8 cellular contexts compared by ENCODE assay signal in the genomic region with DNA sequence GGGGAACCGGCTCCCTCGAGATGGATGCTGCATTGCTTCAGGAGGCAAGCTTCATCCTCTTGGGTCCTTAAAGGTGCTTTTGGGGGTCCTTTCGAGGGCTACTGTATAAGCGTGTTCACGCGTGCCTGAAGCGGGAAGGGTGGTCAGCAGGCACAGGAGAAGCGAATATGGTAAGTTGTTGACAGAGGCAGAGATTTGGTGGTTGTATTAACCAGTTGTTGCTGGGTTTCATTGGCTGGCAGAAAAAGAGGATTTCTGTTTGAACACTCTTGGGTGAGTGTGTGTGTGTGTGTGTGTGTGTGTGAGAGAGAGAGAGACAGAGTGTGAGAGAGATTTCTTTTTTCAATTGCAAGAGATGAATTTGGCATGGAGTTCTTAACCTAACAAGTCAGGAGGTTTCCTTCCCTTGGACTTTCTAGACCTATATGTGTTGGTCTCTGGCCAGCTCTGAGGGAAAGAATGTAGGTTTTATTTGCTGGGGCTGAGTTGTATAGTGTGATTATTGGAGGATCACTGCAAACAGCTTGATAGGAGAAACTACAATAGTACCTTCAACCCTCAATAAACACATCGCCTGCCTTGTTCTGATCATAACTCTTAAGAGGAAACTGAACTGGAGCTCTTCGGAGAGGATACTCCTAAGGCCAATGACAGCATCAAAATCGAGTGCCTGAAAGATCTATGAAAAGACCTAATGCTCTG. TPM values are rescaled to one million over a fixed set of nuclear protein-coding genes. Genes with fewer than 3 reads are reported as not detected.
DNase-seq lines count a peak whose midpoint lies in the region; ATAC-seq, FAIRE-seq and TF ChIP-seq lines count a peak whose summit lies in the region.

No MANE protein-coding gene starts in this region.

- H4K8ac ChIP-seq in H1 (ENCODE audit: extremely low read depth, insufficient read depth, low read length): no peak overlapping the region

- H3K18ac ChIP-seq in H1 (ENCODE audit: extremely low read depth, low read length): 0 out of 2 replicates have a peak overlapping the region, but pooled peaks have one; percentile 64

- no peak overlapping the region for H4K5ac ChIP-seq in H1 (ENCODE audit: insufficient read length, low read depth, low read length)

- H3K9me2 ChIP-seq in neural cell (ENCODE audit: insufficient read depth, low read length): no peaks in the 10 kb centered on the region

- TF ChIP-seq CTCF in H1 (IDR thresholded peaks at IDR 0.05; ENCODE audit: control extremely low read depth in 1 of 3, insufficient read depth in 1 of 3, low read depth in 1 of 3, low read length in 3 of 3) (no peak), neural cell (IDR thresholded peaks at IDR 0.05; ENCODE audit: poor library complexity, severe bottlenecking) (no peak)

- H3K27me3 ChIP-seq in BLaER1: no peaks in the 10 kb centered on the region
- no peaks in the 10 kb centered on the region for H3K27me3 ChIP-seq in H1 (replicated peaks in 1 of 4; ENCODE audit: control insufficient read depth in 3 of 4, extremely low read depth in 1 of 4, insufficient read depth in 3 of 4, low read length in 3 of 4)
- H3K27me3 ChIP-seq in neural cell (ENCODE audit: insufficient read depth, low read depth, low read length): no peaks in the 10 kb centered on the region

- H3K36me3 ChIP-seq in BLaER1: no peaks in the 10 kb centered on the region
- no peaks in the 10 kb centered on the region for H3K36me3 ChIP-seq in H1 (ENCODE audit: control insufficient read depth in 2 of 4, insufficient read depth in 4 of 4, low read length in 3 of 4)
- H3K36me3 ChIP-seq in neural cell (ENCODE audit: insufficient read depth, low read length): no peaks in the 10 kb centered on the region

- H4K91ac ChIP-seq in H1 (replicated peaks; ENCODE audit: insufficient read length, low read length): no peak overlapping the region

- CTCF ChIA-PET in H1 (lab: Charles Lee; ENCODE audit: partially characterized antibody): interaction anchor here (1.5 to 2.1 kb wide), 2 partner anchors 141 to 143 kb away, joined by 3 to 6 read pairs; no protein-coding TSS in a partner anchor

- FAIRE-seq in H1 (lab: Jason Lieb, UNC): no peak

- H4K20me1 ChIP-seq in BLaER1 (peaks cover 41% of the 10 kb centered on the region), H1 (replicated peaks in 1 of 2; ENCODE audit: control insufficient read depth in 1 of 2, insufficient read depth in 2 of 2, low read length in 2 of 2) (peaks cover 3 to 8% of the 10 kb centered on the region in 2 experiments), neural cell (ENCODE audit: insufficient read depth) (no peaks in the 10 kb centered on the region)

- H3K9me3 ChIP-seq in BLaER1 (no peaks in the 10 kb centered on the region), H1 (ENCODE audit: insufficient read depth in 2 of 2, low read depth in 1 of 2, low read length in 1 of 2) (no peaks in the 10 kb centered on the region), neural cell (ENCODE audit: low read length) (no peaks in the 10 kb centered on the region)

- POLR2A ChIA-PET in H1 (lab: Charles Lee; ENCODE audit: partially characterized antibody): interaction anchor here (0.5 to 3.3 kb wide), 16 partner anchors 10 to 331 kb away, joined by 3 to 19 read pairs (median 3); a partner anchor contains a TSS

- H3K14ac ChIP-seq in H1 (ENCODE audit: insufficient read length): no peak overlapping the region

- H2AK5ac ChIP-seq in H1 (ENCODE audit: low read depth, low read length): no peak overlapping the region

- TF ChIP-seq RAD21 in H1 (IDR thresholded peaks at IDR 0.05 in 1 of 2, conservative IDR thresholded peaks at IDR 0.05 in 1 of 2; ENCODE audit: low read depth in 2 of 2, low read length in 2 of 2) (no peak), neural cell (conservative IDR thresholded peaks at IDR 0.05) (no peak)

- ATAC-seq in GM21576 (IDR thresholded peaks at IDR 0.05; ENCODE audit: unreplicated experiment) (peak; percentile 2), HG03097 (IDR thresholded peaks at IDR 0.05; ENCODE audit: low FRiP score, unreplicated experiment) (no peak)

- H3K4ac ChIP-seq in H1 (replicated peaks; ENCODE audit: insufficient read length, low read depth, low read length): no peak overlapping the region

- H3K23ac ChIP-seq in H1 (ENCODE audit: insufficient read length): no peak overlapping the region

- TF ChIP-seq EP300 in H1 (IDR thresholded peaks at IDR 0.05; ENCODE audit: borderline replicate concordance in 1 of 2, low read depth in 2 of 2, low read length in 2 of 2): no peak
- TF ChIP-seq EP300 in neural cell (conservative IDR thresholded peaks at IDR 0.05; ENCODE audit: poor library complexity, severe bottlenecking): no peak

- H2BK5ac ChIP-seq in H1 (ENCODE audit: low read depth, low read length): no peak overlapping the region

- H3K79me1 ChIP-seq in H1 (ENCODE audit: low read depth, low read length): peaks cover 3% of the 10 kb centered on the region; the same call in 1 of the 2 replicates

- H3F3A ChIP-seq in neural cell (ENCODE audit: insufficient read depth, low read length, poor library complexity, severe bottlenecking): no peaks in the 10 kb centered on the region

- DNase-seq in RPMI8226: peak; percentile 4
- peak in 1 of 2 experiments; percentile 20 for DNase-seq in H1 (ENCODE audit: low read depth in 1 of 2, low spot score in 2 of 2)
- no peak for DNase-seq in NCI-H2029 (lab: John Stamatoyannopoulos, UW)
- no peak for DNase-seq in stimulated activated CD4-positive, alpha-beta T cell treated with anti-CD3 and anti-CD28 coated beads, Interleukin-4, amount 100 ng/mL, for 4 hours

- H2AFZ ChIP-seq in H1 (ENCODE audit: low read length): no peak overlapping the region
- peak overlapping the region; percentile 69 for H2AFZ ChIP-seq in neural cell (ENCODE audit: low read depth, low read length)

- H3K4me3 ChIP-seq in BLaER1 (peak overlapping the region; percentile 88), H1 (ENCODE audit: extremely low read depth in 1 of 4, insufficient read depth in 2 of 4, low read depth in 3 of 4, low read length in 4 of 4) (peak overlapping the region; percentile 83 to 96 (median 90)), neural cell (ENCODE audit: low read length) (peak overlapping the region; percentile 96)

- no peak overlapping the region for H2BK20ac ChIP-seq in H1 (ENCODE audit: low read length)

- peak overlapping the region; percentile 96 for H3K27ac ChIP-seq in BLaER1
- no peak overlapping the region for H3K27ac ChIP-seq in H1 (ENCODE audit: low read depth, low read length)
- no peak overlapping the region for H3K27ac ChIP-seq in neural cell (ENCODE audit: low read length)

- H3K9ac ChIP-seq in BLaER1 (peak overlapping the region; percentile 98), H1 (replicated peaks in 1 of 4; ENCODE audit: extremely low read depth in 1 of 4, low read depth in 3 of 4, low read length in 3 of 4) (peak overlapping the region; percentile 68 to 100 (median 77)), neural cell (ENCODE audit: low read length) (peak overlapping the region; percentile 67)

- TF ChIP-seq POLR2A in H1 (IDR thresholded peaks at IDR 0.05; ENCODE audit: control extremely low read depth in 1 of 2, low read depth in 2 of 2, low read length in 2 of 2): no peak

- H3K4me2 ChIP-seq in BLaER1: peak overlapping the region; percentile 96
- peak overlapping the region; percentile 78 to 92 for H3K4me2 ChIP-seq in H1 (ENCODE audit: insufficient read depth in 1 of 2, low read depth in 2 of 2, low read length in 2 of 2)
- peak overlapping the region; percentile 98 for H3K4me2 ChIP-seq in neural cell (ENCODE audit: low read length)

- H3K79me2 ChIP-seq in H1 (ENCODE audit: control insufficient read depth in 1 of 2, insufficient read depth in 2 of 2, low read length in 2 of 2) (peaks cover 23 to 56% of the 10 kb centered on the region in 2 experiments), neural cell (replicated peaks; ENCODE audit: insufficient read depth, low read length) (peaks cover 15% of the 10 kb centered on the region)

- no peak overlapping the region for H2BK12ac ChIP-seq in H1 (ENCODE audit: low read depth, low read length)

- no peak overlapping the region for H3K56ac ChIP-seq in H1 (replicated peaks; ENCODE audit: insufficient read length, low read depth, low read length)

- no peak overlapping the region for H2BK120ac ChIP-seq in H1 (replicated peaks; ENCODE audit: low read depth, low read length)

- 15% methylated on average over 11 of the region's 11 CpGs; no CpG with 5 or more reads in 1 of the 2 experiments for WGBS in H1 (ENCODE audit: extremely low coverage in 1 of 2, insufficient coverage in 1 of 2, insufficient read length in 1 of 2, insufficient replicate concordance in 2 of 2, low coverage in 1 of 2, low lambda C conversion rate in 2 of 2, missing lambda C conversion rate in 1 of 2), 2 experiments

- peaks cover 3% of the 10 kb centered on the region; the same call in 1 of the 2 replicates for H3K23me2 ChIP-seq in H1 (ENCODE audit: low read depth, low read length)

- H3K4me1 ChIP-seq in BLaER1 (peaks cover 37% of the 10 kb centered on the region), H1 (replicated peaks in 1 of 4; ENCODE audit: control insufficient read depth in 3 of 4, insufficient read depth in 4 of 4, low read length in 3 of 4) (peaks cover 0 to 3% (median 0%) of the 10 kb centered on the region in 4 experiments; a peak in 2 of 7 replicates)

- no peak overlapping the region for H2BK15ac ChIP-seq in H1 (ENCODE audit: low read length)

TF ChIP-seq in H1, 55 proteins besides CTCF, POLR2A, EP300 and RAD21 (continues in another document):
- TF ChIP-seq TBP (IDR thresholded peaks at IDR 0.05; ENCODE audit: low read depth, low read length): no peak
- no peak for TF ChIP-seq ASH2L (IDR thresholded peaks at IDR 0.05; ENCODE audit: low read length)
- no peak for TF ChIP-seq SRF (IDR thresholded peaks at IDR 0.05; ENCODE audit: low read depth, low read length)

TF ChIP-seq in neural cell, 6 proteins besides CTCF, POLR2A, EP300 and RAD21 (continues in another document):
- no peak for TF ChIP-seq MXI1 (conservative IDR thresholded peaks at IDR 0.05; ENCODE audit: poor library complexity, severe bottlenecking)

RNA-seq across cellular contexts. Expression of a gene that starts 1.1 kb away (rescaled TPM):
- total RNA-seq in H1 (2021; fragmentation: NEBNext Ultra II Directional; extraction: Animal tissue kit (Norgen Biotek cat#: 25700)): 45.9 and 51.6 TPM in 2 replicates
- 41.9 and 62.2 TPM in 2 replicates for polyA plus RNA-seq in H1 (2011; rRNA removed)
- polyA plus RNA-seq in H1 (2011; cell fraction: cytosol; rRNA removed): 50.9 TPM
- polyA plus RNA-seq in H1 (2011; cell fraction: nucleus; rRNA removed): 60.5 TPM
- polyA plus RNA-seq in H1 (2012, experiment 1 of 2): 30.6 to 46.8 TPM (median 35.0 TPM) in 4 replicates
- 23.7 TPM for polyA plus RNA-seq in H1 (2012, experiment 2 of 2)
- polyA plus RNA-seq in H1 (2013, experiment 1 of 2): 34.6 TPM
- polyA plus RNA-seq in H1 (2013, experiment 2 of 2): 35.5 TPM
- 148 and 197 TPM in 2 replicates for polyA minus RNA-seq in H1 (2011; rRNA and poly(A)+ RNA removed)
- 40.1 TPM for polyA minus RNA-seq in H1 (2011; cell fraction: cytosol; rRNA and poly(A)+ RNA removed)
- 51.1 TPM for polyA minus RNA-seq in H1 (2011; cell fraction: nucleus; rRNA and poly(A)+ RNA removed)
- 16.5 and 22.9 TPM in 2 replicates for polyA plus RNA-seq in neural cell
- polyA minus RNA-seq in neural cell: 27.1 and 28.5 TPM in 2 replicates
